In the genomic region with DNA sequence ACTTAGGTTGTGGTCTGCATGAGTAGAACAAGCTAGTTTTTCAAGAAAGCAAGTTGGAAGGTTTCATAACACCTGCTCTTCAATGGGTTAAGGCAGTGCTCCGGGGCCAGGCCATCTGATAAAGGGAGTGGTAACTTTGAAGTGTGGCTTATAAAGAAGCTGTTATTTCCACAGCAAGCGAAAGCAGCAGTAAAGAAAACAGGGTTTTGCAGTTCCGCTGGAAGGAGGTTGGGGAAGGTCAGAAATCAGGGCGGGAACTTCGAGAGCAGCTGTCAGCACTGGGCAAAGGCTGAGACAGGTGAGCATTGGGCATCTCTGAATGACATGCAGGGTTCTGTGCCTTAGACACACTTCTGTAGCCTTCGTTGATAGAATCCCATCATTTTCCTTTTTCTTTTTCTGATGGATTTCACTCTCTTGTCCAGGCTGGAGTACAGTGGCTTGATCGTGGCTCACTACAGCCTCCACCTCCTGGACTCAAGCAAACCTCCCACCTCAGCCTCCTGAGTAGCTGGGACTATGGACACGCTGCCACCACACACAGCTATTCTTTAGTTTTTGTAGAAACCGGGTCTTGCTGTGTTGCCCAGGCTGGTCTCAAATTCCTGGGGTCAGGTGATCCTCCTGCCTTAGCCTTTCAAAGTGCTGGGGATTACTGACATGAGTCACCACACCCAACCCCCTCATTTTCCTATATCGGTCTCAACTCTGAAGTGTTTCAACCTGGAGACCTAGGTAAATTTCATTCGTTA, we compare ENCODE assay signal across 1 cellular context.
A peak's percentile ranks its signal among the peaks of the same experiment; 100 is the strongest.
TF ChIP-seq lines count a peak whose summit lies in the region.

No MANE protein-coding gene starts in this region.

TF ChIP-seq in HEK293, 187 proteins besides CTCF, POLR2A, EP300 and RAD21 (continued from another document):
- TF ChIP-seq TCF7L2 (IDR thresholded peaks at IDR 0.05; ENCODE audit: borderline replicate concordance, low read depth, low read length), result peak; percentile 31; the same call in 1 of the 2 replicates
- TF ChIP-seq GLIS1 (tag by site-specific recombination; IDR thresholded peaks at IDR 0.05), result 0 out of 2 replicates have a peak, but pooled peaks have one; percentile 6
- TF ChIP-seq, protein P1, sequence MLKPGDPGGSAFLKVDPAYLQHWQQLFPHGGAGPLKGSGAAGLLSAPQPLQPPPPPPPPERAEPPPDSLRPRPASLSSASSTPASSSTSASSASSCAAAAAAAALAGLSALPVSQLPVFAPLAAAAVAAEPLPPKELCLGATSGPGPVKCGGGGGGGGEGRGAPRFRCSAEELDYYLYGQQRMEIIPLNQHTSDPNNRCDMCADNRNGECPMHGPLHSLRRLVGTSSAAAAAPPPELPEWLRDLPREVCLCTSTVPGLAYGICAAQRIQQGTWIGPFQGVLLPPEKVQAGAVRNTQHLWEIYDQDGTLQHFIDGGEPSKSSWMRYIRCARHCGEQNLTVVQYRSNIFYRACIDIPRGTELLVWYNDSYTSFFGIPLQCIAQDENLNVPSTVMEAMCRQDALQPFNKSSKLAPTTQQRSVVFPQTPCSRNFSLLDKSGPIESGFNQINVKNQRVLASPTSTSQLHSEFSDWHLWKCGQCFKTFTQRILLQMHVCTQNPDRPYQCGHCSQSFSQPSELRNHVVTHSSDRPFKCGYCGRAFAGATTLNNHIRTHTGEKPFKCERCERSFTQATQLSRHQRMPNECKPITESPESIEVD (tag by site-specific recombination; IDR thresholded peaks at IDR 0.05), result peak; percentile 13; the same call in 1 of the 2 replicates
- TF ChIP-seq ZNF202 (tag by site-specific recombination; IDR thresholded peaks at IDR 0.05; ENCODE audit: borderline replicate concordance), result no peak
- TF ChIP-seq ZNF394 (tag by site-specific recombination; IDR thresholded peaks at IDR 0.05; ENCODE audit: borderline replicate concordance), result peak; percentile 34; the same call in 1 of the 2 replicates
- TF ChIP-seq, protein P2, sequence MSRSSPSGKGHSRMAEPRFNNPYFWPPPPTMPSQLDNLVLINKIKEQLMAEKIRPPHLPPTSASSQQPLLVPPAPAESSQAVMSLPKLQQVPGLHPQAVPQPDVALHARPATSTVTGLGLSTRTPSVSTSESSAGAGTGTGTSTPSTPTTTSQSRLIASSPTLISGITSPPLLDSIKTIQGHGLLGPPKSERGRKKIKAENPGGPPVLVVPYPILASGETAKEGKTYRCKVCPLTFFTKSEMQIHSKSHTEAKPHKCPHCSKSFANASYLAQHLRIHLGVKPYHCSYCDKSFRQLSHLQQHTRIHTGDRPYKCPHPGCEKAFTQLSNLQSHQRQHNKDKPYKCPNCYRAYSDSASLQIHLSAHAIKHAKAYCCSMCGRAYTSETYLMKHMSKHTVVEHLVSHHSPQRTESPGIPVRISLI (tag by site-specific recombination; IDR thresholded peaks at IDR 0.05), result no peak
